1 cellular context compared by ENCODE assay signal in the genomic region with DNA sequence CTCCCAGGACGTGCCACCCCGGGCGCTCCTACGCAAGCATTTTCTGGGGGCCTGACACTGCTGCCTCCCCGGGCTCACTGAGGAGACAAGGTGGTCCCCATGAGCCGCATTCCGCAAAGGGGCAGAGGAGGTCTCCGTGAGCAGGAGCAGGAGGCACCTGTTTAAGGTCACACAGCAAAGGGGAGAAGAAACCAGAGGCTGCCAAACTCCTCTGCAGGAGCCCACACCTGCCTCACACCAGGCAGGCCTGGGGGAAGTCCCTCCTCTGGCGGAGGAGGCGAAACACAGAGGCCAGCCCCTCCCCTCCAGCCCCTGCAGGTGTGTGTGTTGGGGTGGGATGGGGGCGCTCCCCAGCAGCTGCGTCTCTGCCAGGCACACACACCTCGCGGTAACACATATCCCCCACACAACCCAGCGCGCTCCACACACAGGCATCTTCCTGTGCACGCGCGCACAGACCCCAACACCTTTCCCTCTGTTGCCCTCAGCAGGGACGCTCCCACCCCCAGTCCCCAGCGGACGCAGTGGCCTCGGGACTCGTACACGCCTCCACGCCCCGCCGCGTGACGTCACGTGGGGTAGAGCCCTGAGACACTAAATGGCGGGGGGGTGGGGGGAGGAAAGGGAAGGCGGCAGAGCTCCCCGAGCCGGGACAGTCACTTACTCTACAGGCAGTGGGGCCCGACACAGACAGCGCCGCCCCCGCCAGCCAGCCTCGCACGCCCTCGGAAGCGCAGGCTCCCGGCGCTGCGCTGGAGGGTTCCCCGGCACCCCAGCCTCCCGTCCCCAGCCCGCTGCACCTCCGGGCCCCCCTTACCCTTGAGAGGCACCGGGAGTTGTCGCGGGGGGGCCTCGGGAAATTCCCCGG.
TF ChIP-seq lines count a peak whose summit lies in the region.

No MANE protein-coding gene starts in this region.

TF ChIP-seq in HCT116, 20 proteins besides CTCF, POLR2A, EP300 and RAD21 (continued from another document):
- TF ChIP-seq, protein P1, sequence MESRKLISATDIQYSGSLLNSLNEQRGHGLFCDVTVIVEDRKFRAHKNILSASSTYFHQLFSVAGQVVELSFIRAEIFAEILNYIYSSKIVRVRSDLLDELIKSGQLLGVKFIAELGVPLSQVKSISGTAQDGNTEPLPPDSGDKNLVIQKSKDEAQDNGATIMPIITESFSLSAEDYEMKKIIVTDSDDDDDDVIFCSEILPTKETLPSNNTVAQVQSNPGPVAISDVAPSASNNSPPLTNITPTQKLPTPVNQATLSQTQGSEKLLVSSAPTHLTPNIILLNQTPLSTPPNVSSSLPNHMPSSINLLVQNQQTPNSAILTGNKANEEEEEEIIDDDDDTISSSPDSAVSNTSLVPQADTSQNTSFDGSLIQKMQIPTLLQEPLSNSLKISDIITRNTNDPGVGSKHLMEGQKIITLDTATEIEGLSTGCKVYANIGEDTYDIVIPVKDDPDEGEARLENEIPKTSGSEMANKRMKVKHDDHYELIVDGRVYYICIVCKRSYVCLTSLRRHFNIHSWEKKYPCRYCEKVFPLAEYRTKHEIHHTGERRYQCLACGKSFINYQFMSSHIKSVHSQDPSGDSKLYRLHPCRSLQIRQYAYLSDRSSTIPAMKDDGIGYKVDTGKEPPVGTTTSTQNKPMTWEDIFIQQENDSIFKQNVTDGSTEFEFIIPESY (IDR thresholded peaks at IDR 0.05; ENCODE audit: extremely low read depth, insufficient replicate concordance, low read length): no peak
- TF ChIP-seq SIN3A (IDR thresholded peaks at IDR 0.05; ENCODE audit: low read depth) (no peak), POLR2AphosphoS5 (IDR thresholded peaks at IDR 0.05; ENCODE audit: low read depth, low read length) (no peak), FOSL1 (IDR thresholded peaks at IDR 0.05; ENCODE audit: low read depth) (no peak), JUND (IDR thresholded peaks at IDR 0.05) (no peak), EGR1 (IDR thresholded peaks at IDR 0.05; ENCODE audit: low read depth) (no peak), ZFX (IDR thresholded peaks at IDR 0.05) (no peak), ELF1 (IDR thresholded peaks at IDR 0.05; ENCODE audit: borderline replicate concordance, low read depth) (no peak), YY1 (IDR thresholded peaks at IDR 0.05; ENCODE audit: extremely low read depth, insufficient replicate concordance, low read depth, low read length) (no peak), EZH2phosphoT487 (IDR thresholded peaks at IDR 0.05; ENCODE audit: borderline replicate concordance) (no peak), SRF (IDR thresholded peaks at IDR 0.05; ENCODE audit: low read depth) (no peak)
- TF ChIP-seq, protein P2, sequence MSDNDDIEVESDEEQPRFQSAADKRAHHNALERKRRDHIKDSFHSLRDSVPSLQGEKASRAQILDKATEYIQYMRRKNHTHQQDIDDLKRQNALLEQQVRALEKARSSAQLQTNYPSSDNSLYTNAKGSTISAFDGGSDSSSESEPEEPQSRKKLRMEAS (IDR thresholded peaks at IDR 0.05): no peak
TF ChIP-seq in HCT116: peak in this region for 0.
